Comparison of ENCODE assay signal across 14 cellular contexts in the genomic region with DNA sequence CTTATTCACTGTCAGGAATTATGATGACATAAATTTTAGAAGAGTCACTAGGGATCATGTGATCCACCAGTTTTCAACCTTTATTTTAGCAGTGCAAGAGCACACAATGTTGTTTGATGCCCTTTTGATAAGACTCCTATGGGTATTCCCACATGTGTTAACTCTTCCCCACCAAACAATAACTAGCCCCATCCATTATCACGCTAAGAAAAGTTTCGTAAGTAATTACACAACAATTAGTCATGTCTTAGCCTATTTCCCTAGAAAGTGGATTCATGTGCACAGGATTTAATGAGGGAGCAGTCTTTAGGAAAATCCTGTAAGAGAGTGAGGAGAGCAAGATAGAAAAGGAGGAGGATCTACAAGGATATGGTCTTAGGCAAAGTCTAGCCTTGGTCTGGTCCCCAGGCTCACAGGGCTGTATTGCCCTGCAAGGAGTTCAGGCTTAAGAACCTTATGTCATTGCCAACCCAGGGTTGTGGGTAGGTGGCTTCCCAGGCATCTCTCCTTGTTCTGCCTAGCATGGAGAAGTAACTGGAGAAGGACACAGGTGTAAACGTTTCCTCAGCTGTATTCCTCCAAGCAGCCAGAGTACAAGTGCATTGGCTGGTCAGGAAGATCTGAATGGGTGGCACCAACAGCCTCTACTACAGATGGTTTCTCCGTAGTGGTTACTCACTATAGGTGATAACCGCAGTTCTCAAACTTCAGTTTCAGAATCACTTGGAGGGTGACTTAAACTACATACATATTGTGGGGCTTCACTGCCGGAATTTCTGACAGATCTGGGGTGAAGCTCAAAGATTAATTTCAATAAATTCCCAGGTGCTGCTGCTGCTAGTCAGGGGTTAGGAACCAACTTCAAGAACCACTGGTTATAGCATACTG.
DNase-seq lines count a peak whose midpoint lies in the region; ATAC-seq, FAIRE-seq and TF ChIP-seq lines count a peak whose summit lies in the region.
"Had no signal": no experiment of that assay in that cellular context is flagged by ENCODE, and none has a peak within 500 bp of the region (broad histone marks: within the 10 kb centered on the region; RNA-seq: fewer than 3 reads in every experiment).

No MANE protein-coding gene starts in this region.

- no peaks in the 10 kb centered on the region for H3K79me2 ChIP-seq in keratinocyte (ENCODE audit: control insufficient read depth, insufficient read depth, low read length)

- H3K9me3 ChIP-seq in keratinocyte (ENCODE audit: control insufficient read depth, low read depth, low read length), result no peaks in the 10 kb centered on the region

- no peaks in the 10 kb centered on the region for H3K36me3 ChIP-seq in keratinocyte (ENCODE audit: control insufficient read depth in 2 of 2, extremely low read depth in 1 of 2, insufficient read depth in 2 of 2, low read length in 2 of 2)

- dilution Hi-C loops in keratinocyte (cut with MboI; ENCODE audit: extremely low pct_ligation_motif_present, low sequenced_read_pairs), result no loop called here

- peak overlapping the region; percentile 37 for H3K27ac ChIP-seq in keratinocyte (ENCODE audit: control insufficient read depth, insufficient read depth, low read length)

- peaks cover 36% of the 10 kb centered on the region for H3K4me1 ChIP-seq in keratinocyte (ENCODE audit: control insufficient read depth, extremely low read depth, insufficient read depth, low read length)

- intact Hi-C loops in head of caudate nucleus (cut with DNase I), result no loop called here

- FAIRE-seq in keratinocyte (lab: Jason Lieb, UNC), result peak; percentile 46

- no peak for TF ChIP-seq CTCF in keratinocyte (optimal IDR thresholded peaks at IDR 0.05 in 1 of 3, IDR thresholded peaks at IDR 0.05 in 1 of 3, conservative IDR thresholded peaks at IDR 0.05 in 1 of 3; ENCODE audit: extremely low read depth in 1 of 3, insufficient read depth in 2 of 3, low read length in 3 of 3)

- H3K4me3 ChIP-seq in keratinocyte (ENCODE audit: control insufficient read depth in 2 of 3, extremely low read depth in 1 of 3, insufficient read depth in 2 of 3, low read depth in 1 of 3, low read length in 3 of 3), result no peak overlapping the region

- H3K9me1 ChIP-seq in keratinocyte (ENCODE audit: control insufficient read depth, extremely low read depth, insufficient read depth, low read length), result no peaks in the 10 kb centered on the region

- no peaks in the 10 kb centered on the region for H4K20me1 ChIP-seq in keratinocyte (ENCODE audit: control insufficient read depth, extremely low read depth, insufficient read depth, low read length)

- no peak overlapping the region for H2AFZ ChIP-seq in keratinocyte (ENCODE audit: control insufficient read depth, low read length)

- H3K9ac ChIP-seq in keratinocyte (ENCODE audit: control insufficient read depth, extremely low read depth, insufficient read depth, low read length), result no peak overlapping the region

- H3K4me2 ChIP-seq in keratinocyte (ENCODE audit: control insufficient read depth, extremely low read depth, insufficient read depth, low read depth, low read length), result no peak overlapping the region

- DNase-seq in M059J (ENCODE audit: low read depth), result peak; percentile 26
- peak; percentile 28 for DNase-seq in keratinocyte (ENCODE audit: low read depth, low spot score)
- DNase-seq in NCI-H1105 (lab: John Stamatoyannopoulos, UW), result no peak
- DNase-seq in D341Med (ENCODE audit: low spot score), result no peak
- DNase-seq in head of caudate nucleus, result no peak
- DNase-seq: activated CD4-positive, alpha-beta T cell treated with anti-CD3 and anti-CD28 coated beads, Interleukin-2, amount 50 U/mL, for 48 hours; CD8-positive, alpha-beta T cell; dermis blood vessel endothelial cell; left cardiac atrium; NCI-H2107; nephron progenitor cell; T-cell had no signal

- ATAC-seq in GM18519 (IDR thresholded peaks at IDR 0.05; ENCODE audit: low FRiP score, unreplicated experiment) (peak; percentile 91), GM21717 (IDR thresholded peaks at IDR 0.05; ENCODE audit: unreplicated experiment) (peak; percentile 56)
- ATAC-seq: CD8-positive, alpha-beta T cell; left cardiac atrium; T-cell had no signal

- H3K27me3 ChIP-seq in keratinocyte (ENCODE audit: control insufficient read depth, extremely low read depth, insufficient read depth, low read length), result no peaks in the 10 kb centered on the region

Comparison
In these comparisons a context has a peak if more than half of its experiments do, and no peak if none do; other contexts are left out.
1. DNase-seq: peak in M059J (single experiment) and keratinocyte (single experiment); none in NCI-H1105 (single experiment), D341Med (single experiment) and head of caudate nucleus (0 of 42).